In the genomic region with DNA sequence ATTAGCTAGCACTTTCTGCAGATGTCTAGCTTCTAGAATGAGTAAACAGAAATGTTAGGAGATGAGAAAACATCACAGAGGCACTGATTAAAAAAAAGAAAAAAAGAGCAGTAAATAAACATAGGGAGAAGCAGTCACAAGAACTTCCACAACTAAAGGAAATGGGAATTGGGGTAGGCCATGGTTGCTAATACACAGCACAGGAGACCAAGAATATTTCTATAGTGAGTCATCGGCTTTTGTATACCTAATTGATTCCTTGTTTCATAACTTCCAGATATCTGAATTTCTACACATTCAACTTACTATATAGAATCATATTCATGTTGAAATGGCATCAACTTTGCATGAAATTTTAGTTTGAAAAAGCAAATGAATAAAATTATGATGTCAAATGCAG, we compare ENCODE assay signal across 14 cellular contexts. TPM values are rescaled to one million over a fixed set of nuclear protein-coding genes. Genes with fewer than 3 reads are reported as not detected.
DNase-seq lines count a peak whose midpoint lies in the region; ATAC-seq, FAIRE-seq and TF ChIP-seq lines count a peak whose summit lies in the region.
"Had no signal": no experiment of that assay in that cellular context is flagged by ENCODE, and none has a peak within 500 bp of the region (broad histone marks: within the 10 kb centered on the region; RNA-seq: fewer than 3 reads in every experiment).

No MANE protein-coding gene starts in this region.

- DNase-seq in A549 (ENCODE audit: low read depth in 1 of 2, low spot score in 1 of 2) (peak; percentile 18 to 53), HS-5 (ENCODE audit: low read depth) (peak; percentile 74), brain microvascular endothelial cell (peak; percentile 54), kidney tubule cell (ENCODE audit: low spot score) (peak; percentile 81), NCI-H1694 treated with DMSO at 0.1 percent for 48 hours (lab: John Stamatoyannopoulos, UW) (no peak)
- no peak for DNase-seq in stimulated activated CD4-positive, alpha-beta T cell treated with anti-CD3 and anti-CD28 coated beads, Interleukin-1b, Interleukin-23, amount 100 ng/mL, for 48 hours
- DNase-seq in stimulated activated naive B cell treated with anti-CD40 and anti-IgM and Interleukin-4, amounts not matched to agents 10 μg/mL and 1 μg/mL and 100 μg/mL, for 72 hours = no peak
- DNase-seq: amygdala, NCI-H2227 treated with DMSO at 0.1 percent for 48 hours, nephron progenitor cell, upper lobe of right lung had no signal

- CTCF ChIA-PET in A549 (lab: Yijun Ruan, JAX) = interaction anchor here (0.9 to 1.2 kb wide), 2 partner anchors 60 to 267 kb away, joined by 3 read pairs; no protein-coding TSS in a partner anchor

- 2% methylated on average over 1 of the region's 1 CpG for WGBS in A549 (ENCODE audit: missing lambda C conversion rate)

- no peaks in the 10 kb centered on the region for H3K36me3 Mint-ChIP-seq in stimulated activated naive B cell treated with anti-CD40 and anti-IgM and Interleukin-4, amounts not matched to agents 10 μg/mL and 1 μg/mL and 100 μg/mL, for 72 hours

- no peak for TF ChIP-seq RAD21 in A549 (conservative IDR thresholded peaks at IDR 0.05 in 1 of 2, IDR thresholded peaks at IDR 0.05 in 1 of 2)

- H3K9me3 ChIP-seq in A549 = no peaks in the 10 kb centered on the region
- H3K9me3 ChIP-seq: upper lobe of right lung had no signal

- no peak overlapping the region for H3K4me3 ChIP-seq in A549
- H3K4me3 ChIP-seq in brain microvascular endothelial cell (ENCODE audit: low read depth, low read length) = no peak overlapping the region
- H3K4me3 ChIP-seq: hepatocyte, upper lobe of right lung had no signal

- H3K27ac ChIP-seq in A549 (no peak overlapping the region), brain microvascular endothelial cell (no peak overlapping the region)
- H3K27ac ChIP-seq: hepatocyte, upper lobe of right lung had no signal

- peak overlapping the region; percentile 47 for H3K4me2 ChIP-seq in A549
- H3K4me2 ChIP-seq: hepatocyte had no signal

- in situ Hi-C loops in brain microvascular endothelial cell (cut with HindIII; ENCODE audit: low pct_ligation_motif_present, low sequenced_read_pairs) = no loop called here

- no peak for TF ChIP-seq CTCF in A549 (IDR thresholded peaks at IDR 0.05)
- no peak for TF ChIP-seq CTCF in brain microvascular endothelial cell (IDR thresholded peaks at IDR 0.05; ENCODE audit: low read depth, low read length, missing control alignments)

- H3K27me3 ChIP-seq in brain microvascular endothelial cell (replicated peaks) = no peaks in the 10 kb centered on the region
- H3K27me3 ChIP-seq: hepatocyte, upper lobe of right lung had no signal

- H3K27ac Mint-ChIP-seq in stimulated activated naive B cell treated with anti-CD40 and anti-IgM and Interleukin-4, amounts not matched to agents 10 μg/mL and 1 μg/mL and 100 μg/mL, for 72 hours = no peak overlapping the region
- H3K27ac Mint-ChIP-seq: nephron progenitor cell had no signal

- peaks cover 0 to 2% of the 10 kb centered on the region in 2 donors for H3K4me1 Mint-ChIP-seq in stimulated activated naive B cell treated with anti-CD40 and anti-IgM and Interleukin-4, amounts not matched to agents 10 μg/mL and 1 μg/mL and 100 μg/mL, for 72 hours
- H3K4me1 Mint-ChIP-seq: nephron progenitor cell had no signal

- no peak for TF ChIP-seq EP300 in A549 (IDR thresholded peaks at IDR 0.05)

- no peaks in the 10 kb centered on the region for H3K9me3 Mint-ChIP-seq in stimulated activated naive B cell treated with anti-CD40 and anti-IgM and Interleukin-4, amounts not matched to agents 10 μg/mL and 1 μg/mL and 100 μg/mL, for 72 hours
- H3K9me3 Mint-ChIP-seq: nephron progenitor cell had no signal

- H3K27me3 Mint-ChIP-seq in stimulated activated naive B cell treated with anti-CD40 and anti-IgM and Interleukin-4, amounts not matched to agents 10 μg/mL and 1 μg/mL and 100 μg/mL, for 72 hours = no peaks in the 10 kb centered on the region

- H3K4me1 ChIP-seq in A549 = peaks cover 15% of the 10 kb centered on the region
- H3K4me1 ChIP-seq: upper lobe of right lung had no signal

- TF ChIP-seq POLR2A in A549 (IDR thresholded peaks at IDR 0.05; ENCODE audit: low read length) = no peak

- no peak overlapping the region for H3K4me3 Mint-ChIP-seq in stimulated activated naive B cell treated with anti-CD40 and anti-IgM and Interleukin-4, amounts not matched to agents 10 μg/mL and 1 μg/mL and 100 μg/mL, for 72 hours
- H3K4me3 Mint-ChIP-seq: nephron progenitor cell had no signal

- no peak for FAIRE-seq in A549 (lab: Jason Lieb, UNC)
- FAIRE-seq: A204.1 had no signal

- POLR2A ChIA-PET in A549 (lab: Yijun Ruan, JAX) = no interaction called here

- H3K36me3 ChIP-seq in brain microvascular endothelial cell (replicated peaks) = no peaks in the 10 kb centered on the region
- H3K36me3 ChIP-seq: upper lobe of right lung had no signal

- peak in 1 of 2 experiments; percentile 67; a peak in 3 of 6 replicates for ATAC-seq in A549
- ATAC-seq in GM21825 (IDR thresholded peaks at IDR 0.05; ENCODE audit: unreplicated experiment) = no peak
- ATAC-seq in stimulated activated naive B cell treated with anti-CD40 and anti-IgM and Interleukin-4, amounts not matched to agents 10 μg/mL and 1 μg/mL and 100 μg/mL, for 72 hours (replicated peaks) = no peak
- ATAC-seq: upper lobe of right lung had no signal

TF ChIP-seq in A549, 52 proteins besides CTCF, POLR2A, EP300 and RAD21:
- TF ChIP-seq CEBPB (IDR thresholded peaks at IDR 0.05) (peak in 1 of 2 experiments; percentile 20; a peak in 1 of 4 replicates), FOSL2 (IDR thresholded peaks at IDR 0.05) (0 out of 2 replicates have a peak, but pooled peaks have one; percentile 42), FOSL2 (CRISPR knock-in tag; IDR thresholded peaks at IDR 0.05) (peak; percentile 78), CBX2 (IDR thresholded peaks at IDR 0.05; ENCODE audit: borderline replicate concordance, low read depth) (no peak), CHD4 (IDR thresholded peaks at IDR 0.05; ENCODE audit: borderline replicate concordance) (no peak), USF2 (IDR thresholded peaks at IDR 0.05) (no peak)
TF ChIP-seq in A549: peak in this region for 2.

RNA-seq across cellular contexts. Expression of gene TCF12, which starts 47.3 kb away (rescaled TPM):
- 121 and 165 TPM in 2 replicates for polyA plus RNA-seq in A549 (2011; rRNA removed)
- 28.5 and 37.2 TPM in 2 replicates for polyA plus RNA-seq in A549 (2012; cell fraction: cytosol; rRNA removed)
- 18.7 and 21.9 TPM in 2 replicates for polyA plus RNA-seq in A549 (2012; cell fraction: nucleus; rRNA removed)
- polyA plus RNA-seq in A549 (2017; fragmentation: RNase III; extraction: RNeasy Plus Mini Kit Qiagen cat#74134 plus additional on column Dnase treatment) = 34.1 to 36.3 TPM (median 35.5 TPM) in 3 replicates
- polyA minus RNA-seq in A549 (2011; rRNA and poly(A)+ RNA removed) = 247 and 252 TPM in 2 replicates

Comparison
In these comparisons a context has a peak if more than half of its experiments do, and no peak if none do; other contexts are left out.
1. DNase-seq: peak in A549 (2 of 2), HS-5 (single experiment), brain microvascular endothelial cell (single experiment) and kidney tubule cell (single experiment); none in stimulated activated CD4-positive, alpha-beta T cell treated with anti-CD3 and anti-CD28 coated beads, Interleukin-1b, Interleukin-23, amount 100 ng/mL, for 48 hours (single experiment), NCI-H1694 treated with DMSO at 0.1 percent for 48 hours (single experiment) and stimulated activated naive B cell treated with anti-CD40 and anti-IgM and Interleukin-4, amounts not matched to agents 10 μg/mL and 1 μg/mL and 100 μg/mL, for 72 hours (single experiment).